1 cellular context compared by ENCODE assay signal in the genomic region with DNA sequence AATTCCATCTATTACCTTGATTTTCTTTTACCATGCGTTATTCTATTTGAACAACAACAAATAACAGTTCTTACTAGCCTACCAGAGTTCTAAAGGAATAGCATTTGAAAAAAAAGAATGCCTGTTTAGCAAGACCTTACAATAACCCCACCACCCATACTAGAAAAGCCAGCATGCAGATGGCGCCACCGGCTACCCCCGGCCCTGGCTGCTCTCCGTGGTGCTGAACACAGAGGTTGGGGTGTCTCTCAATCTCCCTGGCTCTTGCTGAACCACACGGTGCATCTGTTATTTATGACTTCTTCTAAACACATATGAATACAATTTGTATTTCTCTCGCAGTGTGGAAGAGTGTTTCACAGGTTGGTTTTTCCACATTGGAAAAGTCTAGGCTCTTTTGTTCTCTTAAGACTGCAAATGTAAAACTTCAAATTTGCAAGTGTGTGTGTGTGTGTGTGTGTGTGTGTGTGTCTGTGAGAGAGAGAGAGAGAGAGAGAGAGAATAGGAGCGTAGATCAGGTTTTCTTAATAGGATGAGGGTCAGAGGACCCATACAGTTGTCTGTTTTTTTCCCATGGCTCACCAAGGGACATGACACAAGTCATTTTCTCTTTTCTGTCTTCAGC.
TF ChIP-seq lines count a peak whose summit lies in the region.

No MANE protein-coding gene starts in this region.

TF ChIP-seq in WTC11, 78 proteins besides CTCF, POLR2A, EP300 and RAD21 (continued from another document and continues in another):
- TF ChIP-seq ZBTB43 (CRISPR knock-in tag; IDR thresholded peaks at IDR 0.05) (peak; percentile 26; the same call in 1 of the 2 replicates), ZNF425 (CRISPR knock-in tag; conservative IDR thresholded peaks at IDR 0.05) (no peak), PRRX2 (CRISPR knock-in tag; IDR thresholded peaks at IDR 0.05) (no peak), E2F5 (CRISPR knock-in tag; IDR thresholded peaks at IDR 0.05) (no peak), IRF2 (CRISPR knock-in tag; IDR thresholded peaks at IDR 0.05; ENCODE audit: borderline replicate concordance, low read depth) (no peak), ERG (CRISPR knock-in tag; IDR thresholded peaks at IDR 0.05) (no peak), ATF3 (CRISPR knock-in tag; conservative IDR thresholded peaks at IDR 0.05) (no peak), NR1H2 (CRISPR knock-in tag; IDR thresholded peaks at IDR 0.05) (no peak), AR (CRISPR knock-in tag; IDR thresholded peaks at IDR 0.05) (no peak), ATF6 (CRISPR knock-in tag; IDR thresholded peaks at IDR 0.05) (no peak), MYBL2 (CRISPR knock-in tag; IDR thresholded peaks at IDR 0.05) (no peak), NR2C2 (CRISPR knock-in tag; IDR thresholded peaks at IDR 0.05) (no peak), ELF4 (CRISPR knock-in tag; IDR thresholded peaks at IDR 0.05; ENCODE audit: low read depth) (no peak), FOXJ3 (CRISPR knock-in tag; IDR thresholded peaks at IDR 0.05; ENCODE audit: borderline replicate concordance) (no peak), NFE2L1 (CRISPR knock-in tag; IDR thresholded peaks at IDR 0.05) (0 out of 2 replicates have a peak, but pooled peaks have one; percentile 29), RORB (CRISPR knock-in tag; IDR thresholded peaks at IDR 0.05) (no peak), GRHL2 (CRISPR knock-in tag; IDR thresholded peaks at IDR 0.05; ENCODE audit: insufficient replicate concordance, severe bottlenecking) (no peak), SP1 (CRISPR knock-in tag; conservative IDR thresholded peaks at IDR 0.05) (no peak), ZNF121 (CRISPR knock-in tag; IDR thresholded peaks at IDR 0.05) (no peak), SOX15 (CRISPR knock-in tag; IDR thresholded peaks at IDR 0.05) (no peak), GTF2I (CRISPR knock-in tag; conservative IDR thresholded peaks at IDR 0.05) (no peak), ESRRA (CRISPR knock-in tag; IDR thresholded peaks at IDR 0.05; ENCODE audit: borderline replicate concordance) (no peak), USF2 (CRISPR knock-in tag; IDR thresholded peaks at IDR 0.05) (no peak), SMAD3 (CRISPR knock-in tag; IDR thresholded peaks at IDR 0.05; ENCODE audit: borderline replicate concordance) (peak; percentile 80), MAX (CRISPR knock-in tag; IDR thresholded peaks at IDR 0.05) (peak; percentile 43; the same call in 1 of the 2 replicates), FOXK1 (CRISPR knock-in tag; IDR thresholded peaks at IDR 0.05) (0 out of 2 replicates have a peak, but pooled peaks have one; percentile 34), CREB1 (CRISPR knock-in tag; IDR thresholded peaks at IDR 0.05) (no peak)
- TF ChIP-seq, protein P1, sequence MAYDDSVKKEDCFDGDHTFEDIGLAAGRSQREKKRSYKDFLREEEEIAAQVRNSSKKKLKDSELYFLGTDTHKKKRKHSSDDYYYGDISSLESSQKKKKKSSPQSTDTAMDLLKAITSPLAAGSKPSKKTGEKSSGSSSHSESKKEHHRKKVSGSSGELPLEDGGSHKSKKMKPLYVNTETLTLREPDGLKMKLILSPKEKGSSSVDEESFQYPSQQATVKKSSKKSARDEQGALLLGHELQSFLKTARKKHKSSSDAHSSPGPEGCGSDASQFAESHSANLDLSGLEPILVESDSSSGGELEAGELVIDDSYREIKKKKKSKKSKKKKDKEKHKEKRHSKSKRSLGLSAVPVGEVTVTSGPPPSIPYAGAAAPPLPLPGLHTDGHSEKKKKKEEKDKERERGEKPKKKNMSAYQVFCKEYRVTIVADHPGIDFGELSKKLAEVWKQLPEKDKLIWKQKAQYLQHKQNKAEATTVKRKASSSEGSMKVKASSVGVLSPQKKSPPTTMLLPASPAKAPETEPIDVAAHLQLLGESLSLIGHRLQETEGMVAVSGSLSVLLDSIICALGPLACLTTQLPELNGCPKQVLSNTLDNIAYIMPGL (CRISPR knock-in tag; IDR thresholded peaks at IDR 0.05) = no peak
- TF ChIP-seq, protein P2, sequence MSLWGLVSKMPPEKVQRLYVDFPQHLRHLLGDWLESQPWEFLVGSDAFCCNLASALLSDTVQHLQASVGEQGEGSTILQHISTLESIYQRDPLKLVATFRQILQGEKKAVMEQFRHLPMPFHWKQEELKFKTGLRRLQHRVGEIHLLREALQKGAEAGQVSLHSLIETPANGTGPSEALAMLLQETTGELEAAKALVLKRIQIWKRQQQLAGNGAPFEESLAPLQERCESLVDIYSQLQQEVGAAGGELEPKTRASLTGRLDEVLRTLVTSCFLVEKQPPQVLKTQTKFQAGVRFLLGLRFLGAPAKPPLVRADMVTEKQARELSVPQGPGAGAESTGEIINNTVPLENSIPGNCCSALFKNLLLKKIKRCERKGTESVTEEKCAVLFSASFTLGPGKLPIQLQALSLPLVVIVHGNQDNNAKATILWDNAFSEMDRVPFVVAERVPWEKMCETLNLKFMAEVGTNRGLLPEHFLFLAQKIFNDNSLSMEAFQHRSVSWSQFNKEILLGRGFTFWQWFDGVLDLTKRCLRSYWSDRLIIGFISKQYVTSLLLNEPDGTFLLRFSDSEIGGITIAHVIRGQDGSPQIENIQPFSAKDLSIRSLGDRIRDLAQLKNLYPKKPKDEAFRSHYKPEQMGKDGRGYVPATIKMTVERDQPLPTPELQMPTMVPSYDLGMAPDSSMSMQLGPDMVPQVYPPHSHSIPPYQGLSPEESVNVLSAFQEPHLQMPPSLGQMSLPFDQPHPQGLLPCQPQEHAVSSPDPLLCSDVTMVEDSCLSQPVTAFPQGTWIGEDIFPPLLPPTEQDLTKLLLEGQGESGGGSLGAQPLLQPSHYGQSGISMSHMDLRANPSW (CRISPR knock-in tag; conservative IDR thresholded peaks at IDR 0.05; ENCODE audit: low read depth) = no peak
- TF ChIP-seq, protein P3, sequence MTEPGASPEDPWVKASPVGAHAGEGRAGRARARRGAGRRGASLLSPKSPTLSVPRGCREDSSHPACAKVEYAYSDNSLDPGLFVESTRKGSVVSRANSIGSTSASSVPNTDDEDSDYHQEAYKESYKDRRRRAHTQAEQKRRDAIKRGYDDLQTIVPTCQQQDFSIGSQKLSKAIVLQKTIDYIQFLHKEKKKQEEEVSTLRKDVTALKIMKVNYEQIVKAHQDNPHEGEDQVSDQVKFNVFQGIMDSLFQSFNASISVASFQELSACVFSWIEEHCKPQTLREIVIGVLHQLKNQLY (CRISPR knock-in tag; IDR thresholded peaks at IDR 0.05) = no peak
- TF ChIP-seq, protein P4, sequence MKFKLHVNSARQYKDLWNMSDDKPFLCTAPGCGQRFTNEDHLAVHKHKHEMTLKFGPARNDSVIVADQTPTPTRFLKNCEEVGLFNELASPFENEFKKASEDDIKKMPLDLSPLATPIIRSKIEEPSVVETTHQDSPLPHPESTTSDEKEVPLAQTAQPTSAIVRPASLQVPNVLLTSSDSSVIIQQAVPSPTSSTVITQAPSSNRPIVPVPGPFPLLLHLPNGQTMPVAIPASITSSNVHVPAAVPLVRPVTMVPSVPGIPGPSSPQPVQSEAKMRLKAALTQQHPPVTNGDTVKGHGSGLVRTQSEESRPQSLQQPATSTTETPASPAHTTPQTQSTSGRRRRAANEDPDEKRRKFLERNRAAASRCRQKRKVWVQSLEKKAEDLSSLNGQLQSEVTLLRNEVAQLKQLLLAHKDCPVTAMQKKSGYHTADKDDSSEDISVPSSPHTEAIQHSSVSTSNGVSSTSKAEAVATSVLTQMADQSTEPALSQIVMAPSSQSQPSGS (CRISPR knock-in tag; IDR thresholded peaks at IDR 0.05; ENCODE audit: borderline replicate concordance, low read depth) = no peak
- TF ChIP-seq, protein P5, sequence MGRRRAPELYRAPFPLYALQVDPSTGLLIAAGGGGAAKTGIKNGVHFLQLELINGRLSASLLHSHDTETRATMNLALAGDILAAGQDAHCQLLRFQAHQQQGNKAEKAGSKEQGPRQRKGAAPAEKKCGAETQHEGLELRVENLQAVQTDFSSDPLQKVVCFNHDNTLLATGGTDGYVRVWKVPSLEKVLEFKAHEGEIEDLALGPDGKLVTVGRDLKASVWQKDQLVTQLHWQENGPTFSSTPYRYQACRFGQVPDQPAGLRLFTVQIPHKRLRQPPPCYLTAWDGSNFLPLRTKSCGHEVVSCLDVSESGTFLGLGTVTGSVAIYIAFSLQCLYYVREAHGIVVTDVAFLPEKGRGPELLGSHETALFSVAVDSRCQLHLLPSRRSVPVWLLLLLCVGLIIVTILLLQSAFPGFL (CRISPR knock-in tag; IDR thresholded peaks at IDR 0.05; ENCODE audit: borderline replicate concordance) = no peak
